25 cellular contexts compared by ENCODE assay signal in genomic region chr11:18761144-18761543, GRCh38. TPM values are rescaled to one million over a fixed set of nuclear protein-coding genes. Genes with fewer than 3 reads are reported as not detected.
DNase-seq lines count a peak whose midpoint lies in the region; ATAC-seq and TF ChIP-seq lines count a peak whose summit lies in the region.
"Had no signal": no experiment of that assay in that cellular context is flagged by ENCODE, and none has a peak within 500 bp of the region (broad histone marks: within the 10 kb centered on the region; RNA-seq: fewer than 3 reads in every experiment).

No MANE protein-coding gene starts in this region.

- intact Hi-C loops in HCT116 (cut with micrococcal nuclease), result no loop called here

- POLR2A ChIA-PET in HCT116 (lab: Charles Lee), result no interaction called here

- H2BK12ac ChIP-seq in neuronal stem cell (ENCODE audit: low read length), result no peak overlapping the region

- no peak overlapping the region for H2AFZ ChIP-seq in HCT116 (ENCODE audit: low read depth, low read length, poor library complexity, severe bottlenecking)
- no peak overlapping the region for H2AFZ ChIP-seq in neuronal stem cell (ENCODE audit: low read length)

- CTCF ChIA-PET in HCT116 (lab: Charles Lee), result interaction anchor here (0.6 to 1.6 kb wide), 3 partner anchors 20 to 223 kb away, joined by 3 to 6 read pairs (median 4); no protein-coding TSS in a partner anchor

- H3K4me1 ChIP-seq in HCT116 (ENCODE audit: control insufficient read depth in 1 of 2, insufficient read depth in 2 of 2, low read length in 2 of 2), result peaks cover 4 to 13% of the 10 kb centered on the region in 2 experiments
- H3K4me1 ChIP-seq in neuronal stem cell (ENCODE audit: control insufficient read depth in 2 of 2, insufficient read depth in 1 of 2, low read depth in 1 of 2, low read length in 2 of 2), result no peaks in the 10 kb centered on the region
- H3K4me1 ChIP-seq: BE2C, BLaER1 had no signal

- no peak overlapping the region for H3K4me3 ChIP-seq in HCT116 (replicated peaks in 1 of 2; ENCODE audit: low read depth in 1 of 2, low read length in 2 of 2)
- H3K4me3 ChIP-seq in neuronal stem cell (ENCODE audit: low read length in 2 of 2), result no peak overlapping the region
- H3K4me3 ChIP-seq: BLaER1 had no signal

- no peaks in the 10 kb centered on the region for H3K9me2 ChIP-seq in HCT116 (ENCODE audit: insufficient read depth)

- H2AK5ac ChIP-seq in neuronal stem cell (ENCODE audit: low read depth, low read length), result no peak overlapping the region

- no peak overlapping the region for H2BK120ac ChIP-seq in neuronal stem cell (ENCODE audit: low read depth, low read length)

- TF ChIP-seq POLR2A in HCT116 (IDR thresholded peaks at IDR 0.05; ENCODE audit: borderline replicate concordance, extremely low read depth, insufficient read depth, insufficient read length), result no peak

- no peak for DNase-seq in HCT116 (ENCODE audit: low read depth, low spot score)
- DNase-seq in caudate nucleus (lab: John Stamatoyannopoulos, UW), result peak in 4 of 61 donors; percentile 28 to 44 (median 34)
- no peak for DNase-seq in neuronal stem cell (ENCODE audit: low spot score)
- no peak for DNase-seq in omental fat pad (ENCODE audit: low spot score)
- DNase-seq in EL, result no peak
- DNase-seq: 8988T; ACHN; BE2C; C1 segment of cervical spinal cord; CD4-positive, alpha-beta memory T cell; CD4-positive, CD25-positive, alpha-beta regulatory T cell; CD8-positive, alpha-beta memory T cell; COR-L47; DMS 273 treated with DMSO at 0.1 percent for 48 hours; DMS153; DMS53; DMS79; DND-41; GF-D8 had no signal

- no peaks in the 10 kb centered on the region for H3K36me3 ChIP-seq in HCT116 (ENCODE audit: control insufficient read depth in 1 of 2, insufficient read depth in 2 of 2, low read length in 2 of 2)
- peaks cover 0 to 2% of the 10 kb centered on the region in 2 donors for H3K36me3 ChIP-seq in neuronal stem cell (replicated peaks in 1 of 2; ENCODE audit: control insufficient read depth in 2 of 2, insufficient read depth in 2 of 2, low read length in 2 of 2)
- H3K36me3 ChIP-seq: BE2C, BLaER1 had no signal

- H3K23ac ChIP-seq in neuronal stem cell (ENCODE audit: low read depth, low read length, poor library complexity), result no peak overlapping the region

- H3K27me3 ChIP-seq in HCT116 (ENCODE audit: insufficient read depth, low read length) (no peaks in the 10 kb centered on the region), neuronal stem cell (ENCODE audit: control insufficient read depth in 3 of 3, insufficient read depth in 3 of 3, low read depth in 1 of 3, low read length in 3 of 3) (no peaks in the 10 kb centered on the region)
- H3K27me3 ChIP-seq: BE2C, BLaER1 had no signal

- TF ChIP-seq CTCF in HCT116 (IDR thresholded peaks at IDR 0.05 in 2 of 3, conservative IDR thresholded peaks at IDR 0.05 in 1 of 3; ENCODE audit: borderline replicate concordance in 1 of 3, insufficient read depth in 1 of 3, low read depth in 2 of 3, low read length in 2 of 3) (no peak), omental fat pad (IDR thresholded peaks at IDR 0.05) (no peak)

- no peaks in the 10 kb centered on the region for H3K79me2 ChIP-seq in HCT116 (ENCODE audit: insufficient read depth, low read length)

- WGBS in neuronal stem cell (ENCODE audit: extremely low coverage in 2 of 2, insufficient read length in 2 of 2, insufficient replicate concordance in 1 of 2), 2 donors, result no CpG with 5 or more reads among the region's 3 CpGs

- H3K18ac ChIP-seq in neuronal stem cell (ENCODE audit: low read length), result no peak overlapping the region

- no peak overlapping the region for H3K4ac ChIP-seq in neuronal stem cell (ENCODE audit: low read length)

- TF ChIP-seq RAD21 in HCT116 (IDR thresholded peaks at IDR 0.05; ENCODE audit: low read depth), result peak; percentile 17; the same call in 1 of the 2 replicates

- H3K9ac ChIP-seq in HCT116 (ENCODE audit: low read length) (no peak overlapping the region), neuronal stem cell (ENCODE audit: low read depth, low read length, poor library complexity) (no peak overlapping the region)
- H3K9ac ChIP-seq: BLaER1 had no signal

- ATAC-seq in HCT116 (no peak), omental fat pad (ENCODE audit: low FRiP score) (no peak), HG03457 (IDR thresholded peaks at IDR 0.05; ENCODE audit: unreplicated experiment) (no peak)

- H4K8ac ChIP-seq in neuronal stem cell (ENCODE audit: low read depth, low read length), result no peak overlapping the region

- no peak overlapping the region for H2BK5ac ChIP-seq in neuronal stem cell (ENCODE audit: low read length)

- H3K27ac ChIP-seq in HCT116 (ENCODE audit: low read depth, low read length) (no peak overlapping the region), caudate nucleus (ENCODE audit: low read depth, low read length) (peak overlapping the region; percentile 63), neuronal stem cell (replicated peaks; ENCODE audit: low read length) (no peak overlapping the region)
- H3K27ac ChIP-seq: BLaER1 had no signal

- peaks cover 2% of the 10 kb centered on the region for H3K79me1 ChIP-seq in neuronal stem cell (ENCODE audit: low read depth, low read length)

- RAD21 ChIA-PET in HCT116 (lab: Charles Lee; ENCODE audit: low non-redundant PET in 1 of 2, low total read pairs in 2 of 2, uncharacterized antibody in 2 of 2, unreplicated experiment in 2 of 2), result no interaction called here

- H2BK15ac ChIP-seq in neuronal stem cell (ENCODE audit: low read length), result no peak overlapping the region

- peak overlapping the region; percentile 31 for H3K14ac ChIP-seq in neuronal stem cell (ENCODE audit: low read length)

- no peak overlapping the region for H3K4me2 ChIP-seq in HCT116 (ENCODE audit: low read length)
- no peak overlapping the region for H3K4me2 ChIP-seq in neuronal stem cell (ENCODE audit: insufficient read depth, low read length, poor library complexity, severe bottlenecking)
- H3K4me2 ChIP-seq: BLaER1 had no signal

- no peaks in the 10 kb centered on the region for H4K20me1 ChIP-seq in HCT116 (ENCODE audit: insufficient read depth)
- H4K20me1 ChIP-seq: BLaER1 had no signal

- H3K9me3 ChIP-seq in HCT116 (ENCODE audit: control insufficient read depth in 1 of 2, insufficient read depth in 1 of 2, low read depth in 1 of 2, low read length in 2 of 2) (no peaks in the 10 kb centered on the region), neuronal stem cell (replicated peaks in 1 of 2; ENCODE audit: control insufficient read depth in 2 of 2, insufficient read depth in 1 of 2, low read depth in 1 of 2, low read length in 2 of 2) (no peaks in the 10 kb centered on the region)
- H3K9me3 ChIP-seq: BE2C, BLaER1 had no signal

- BruUV-seq in HCT116 (replicated peaks; lab: Mats Ljungman, UMichigan), result no TSS peak

- no peak overlapping the region for H4K91ac ChIP-seq in neuronal stem cell (ENCODE audit: low read depth, low read length, poor library complexity)

TF ChIP-seq in HCT116, 20 proteins besides CTCF, POLR2A, EP300 and RAD21:
- TF ChIP-seq POLR2AphosphoS5 (IDR thresholded peaks at IDR 0.05; ENCODE audit: low read depth, low read length), result no peak
- TF ChIP-seq CBX3 (IDR thresholded peaks at IDR 0.05; ENCODE audit: low read depth), result no peak
- no peak for TF ChIP-seq EZH2phosphoT487 (IDR thresholded peaks at IDR 0.05; ENCODE audit: borderline replicate concordance)
- no peak for TF ChIP-seq CEBPB (IDR thresholded peaks at IDR 0.05; ENCODE audit: low read depth)
- TF ChIP-seq FOSL1 (IDR thresholded peaks at IDR 0.05; ENCODE audit: low read depth), result no peak
- TF ChIP-seq SIN3A (IDR thresholded peaks at IDR 0.05; ENCODE audit: low read depth), result no peak
- no peak for TF ChIP-seq EGR1 (IDR thresholded peaks at IDR 0.05; ENCODE audit: low read depth)
- TF ChIP-seq YY1 (IDR thresholded peaks at IDR 0.05; ENCODE audit: extremely low read depth, insufficient replicate concordance, low read depth, low read length), result no peak
- TF ChIP-seq MAX (IDR thresholded peaks at IDR 0.05), result no peak
- no peak for TF ChIP-seq SRF (IDR thresholded peaks at IDR 0.05; ENCODE audit: low read depth)
- no peak for TF ChIP-seq SP1 (IDR thresholded peaks at IDR 0.05; ENCODE audit: low read depth)
- no peak for TF ChIP-seq TCF7L2 (IDR thresholded peaks at IDR 0.05; ENCODE audit: borderline replicate concordance, extremely low read depth, insufficient read depth, insufficient read length)
- TF ChIP-seq ELF1 (IDR thresholded peaks at IDR 0.05; ENCODE audit: borderline replicate concordance, low read depth), result no peak
- TF ChIP-seq JUND (IDR thresholded peaks at IDR 0.05), result no peak
- no peak for TF ChIP-seq ZNF274 (IDR thresholded peaks at IDR 0.05; ENCODE audit: low read depth, low read length)

RNA-seq across cellular contexts. Expression of gene PTPN5, which starts 30.5 kb away (rescaled TPM):
- total RNA-seq in HCT116 (2021; ENCODE audit: unreplicated experiment), result not detected
- not detected in 2 replicates for polyA plus RNA-seq in HCT116 (2012)
- 22.9 TPM for polyA plus RNA-seq in neuronal stem cell (2013, experiment 1 of 2)
- 22.7 TPM for polyA plus RNA-seq in neuronal stem cell (2013, experiment 2 of 2)
- total RNA-seq in omental fat pad, result 1 to 10 TPM in 3 of 4 donors, under 1 TPM in 1; 0.28 to 4.7 (median 1.5) TPM
- total RNA-seq: CD4-positive, alpha-beta memory T cell; CD4-positive, CD25-positive, alpha-beta regulatory T cell; CD8-positive, alpha-beta memory T cell had no signal
- polyA plus RNA-seq: AG04450; CD14-positive monocyte; CD4-positive, alpha-beta memory T cell; CD4-positive, CD25-positive, alpha-beta regulatory T cell; CD8-positive, alpha-beta memory T cell had no signal

RNA-seq across cellular contexts. Expression of gene IGSF22, which starts 35.2 kb away (rescaled TPM):
- total RNA-seq in HCT116 (2021; ENCODE audit: unreplicated experiment) (not detected), omental fat pad (under 1 TPM in 2 of 4 donors, not detected in 2; 0.13 to 0.24 TPM)
- 0.05 and 0.10 TPM in 2 replicates for polyA plus RNA-seq in HCT116 (2012)
- 0.04 TPM for polyA plus RNA-seq in neuronal stem cell (2013, experiment 1 of 2)
- polyA plus RNA-seq in neuronal stem cell (2013, experiment 2 of 2), result 0.08 TPM
- total RNA-seq: A673, Daoy had no signal
- polyA plus RNA-seq: AG04450, CD14-positive monocyte had no signal
